ENCODE assay signal across 22 cellular contexts in the genomic region with DNA sequence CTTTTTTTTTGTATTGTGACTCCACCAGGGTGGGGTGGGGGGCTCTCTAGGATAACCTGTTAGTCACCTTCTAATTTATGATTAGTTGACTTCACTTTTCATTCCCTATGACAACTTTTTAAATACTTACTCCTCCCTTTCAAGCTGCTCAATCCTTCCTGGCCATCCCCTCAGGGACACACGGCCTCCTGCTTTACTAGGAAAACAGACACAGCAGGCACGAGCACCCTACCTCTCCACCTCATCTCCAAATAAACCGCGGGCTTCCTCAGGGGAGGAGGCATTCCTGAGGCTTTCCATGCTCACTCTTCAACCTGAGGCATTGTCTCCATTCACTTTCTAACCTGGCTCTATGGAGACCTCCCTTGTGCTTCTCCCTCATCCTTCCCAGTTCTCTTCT. TPM values are rescaled to one million over a fixed set of nuclear protein-coding genes. Genes with fewer than 3 reads are reported as not detected.
"Had no signal": no experiment of that assay in that cellular context is flagged by ENCODE, and none has a peak within 500 bp of the region (broad histone marks: within the 10 kb centered on the region; RNA-seq: fewer than 3 reads in every experiment).

No MANE protein-coding gene starts in this region.

- H3K9me3 Mint-ChIP-seq: activated CD4-positive, alpha-beta T cell treated with anti-CD3 and anti-CD28 coated beads, Interleukin-2, amount 10 ng/mL, durations not matched to agents 24 days and 14 days; activated naive CD4-positive, alpha-beta T cell treated with anti-CD3 and anti-CD28 coated beads for 36 hours; activated T-cell treated with anti-CD3 and anti-CD28 coated beads, Interleukin-2, amount 50 U/mL, for 24 hours; T-helper 1 cell treated with Interleukin-12 subunit alpha and Interleukin-12 subunit beta and Interleukin-4 antibody, amounts not matched to agents 30 μg/mL and 1 μg/mL, for 36 hours had no signal

- H3K9ac ChIP-seq: KMS-11 had no signal

- H3K27me3 ChIP-seq: SJSA1 had no signal

- ATAC-seq: activated CD8-positive, alpha-beta memory T cell treated with anti-CD3 and anti-CD28 coated beads, Interleukin-2, amount 10 ng/mL, durations not matched to agents 7 days and 5 days; PC-3 had no signal

- H3K36me3 Mint-ChIP-seq: activated CD8-positive, alpha-beta memory T cell treated with anti-CD3 and anti-CD28 coated beads, Interleukin-2, amount 10 ng/mL, durations not matched to agents 7 days and 5 days had no signal

- H3K27ac ChIP-seq: KMS-11, SJSA1 had no signal

- H3K9me3 ChIP-seq: SJSA1 had no signal

- H3K27ac Mint-ChIP-seq: activated CD4-positive, alpha-beta T cell treated with anti-CD3 and anti-CD28 coated beads, Interleukin-2, amount 10 ng/mL, durations not matched to agents 24 days and 14 days; activated CD8-positive, alpha-beta memory T cell treated with anti-CD3 and anti-CD28 coated beads, Interleukin-2, amount 10 ng/mL, durations not matched to agents 7 days and 5 days; activated naive CD4-positive, alpha-beta T cell treated with anti-CD3 and anti-CD28 coated beads for 36 hours; activated naive CD8-positive, alpha-beta T cell; activated T-cell treated with anti-CD3 and anti-CD28 coated beads, Interleukin-2, amount 50 U/mL, for 24 hours; T-helper 1 cell treated with Interleukin-12 subunit alpha and Interleukin-12 subunit beta and Interleukin-4 antibody, amounts not matched to agents 30 μg/mL and 1 μg/mL, for 36 hours had no signal

- H3K4me3 ChIP-seq: SJSA1 had no signal

- H3K4me2 ChIP-seq: KMS-11 had no signal

- H3K4me3 Mint-ChIP-seq: activated CD4-positive, alpha-beta T cell treated with anti-CD3 and anti-CD28 coated beads, Interleukin-2, amount 10 ng/mL, durations not matched to agents 24 days and 14 days; activated CD8-positive, alpha-beta memory T cell treated with anti-CD3 and anti-CD28 coated beads, Interleukin-2, amount 10 ng/mL, durations not matched to agents 7 days and 5 days; activated naive CD4-positive, alpha-beta T cell treated with anti-CD3 and anti-CD28 coated beads for 36 hours; activated naive CD8-positive, alpha-beta T cell; activated T-cell treated with anti-CD3 and anti-CD28 coated beads, Interleukin-2, amount 50 U/mL, for 24 hours; T-helper 1 cell treated with Interleukin-12 subunit alpha and Interleukin-12 subunit beta and Interleukin-4 antibody, amounts not matched to agents 30 μg/mL and 1 μg/mL, for 36 hours had no signal

- H3K36me3 ChIP-seq: SJSA1 had no signal

- H3K4me1 ChIP-seq: SJSA1 had no signal

- DNase-seq: activated CD4-positive, alpha-beta T cell treated with anti-CD3 and anti-CD28 coated beads, Interleukin-2, amount 10 ng/mL, durations not matched to agents 24 days and 14 days; activated CD4-positive, alpha-beta T cell treated with anti-CD3 and anti-CD28 coated beads, Interleukin-2, amount 50 U/mL, for 48 hours; activated CD4-positive, CD25-positive, alpha-beta regulatory T cell treated with anti-CD3 and anti-CD28 coated beads, Interleukin-2, amount 50 U/mL, for 72 hours; activated CD8-positive, alpha-beta memory T cell treated with anti-CD3 and anti-CD28 coated beads, Interleukin-2, amount 10 ng/mL, durations not matched to agents 7 days and 5 days; activated gamma-delta T cell; activated naive CD4-positive, alpha-beta T cell treated with anti-CD3 and anti-CD28 coated beads for 36 hours; activated T-cell treated with anti-CD3 and anti-CD28 coated beads, Interleukin-2, amount 50 U/mL, for 24 hours; amygdala; cerebellar nuclear complex; NCI-H1092; NCI-H1417 treated with DMSO at 0.1 percent for 48 hours; NCI-H1694 treated with DMSO at 0.1 percent for 48 hours; NCI-H2029 treated with DMSO at 0.1 percent for 48 hours; NCI-H510A treated with DMSO at 0.1 percent for 48 hours; PC-3; SHP77 had no signal

RNA-seq across cellular contexts. Expression of a gene that starts 59.7 kb away (rescaled TPM):
- total RNA-seq: activated CD4-positive, alpha-beta T cell treated with anti-CD3 and anti-CD28 coated beads, Interleukin-2, amount 10 ng/mL, durations not matched to agents 24 days and 14 days; activated CD8-positive, alpha-beta memory T cell treated with anti-CD3 and anti-CD28 coated beads, Interleukin-2, amount 10 ng/mL, durations not matched to agents 7 days and 5 days; activated naive CD4-positive, alpha-beta T cell treated with anti-CD3 and anti-CD28 coated beads for 36 hours; cardiac septum; MCF 10A; PC-3; SJSA1 had no signal
